Comparison of ENCODE assay signal across 16 cellular contexts in genomic region chr2:767440-767839, GRCh38.
DNase-seq lines count a peak whose midpoint lies in the region; ATAC-seq, FAIRE-seq and TF ChIP-seq lines count a peak whose summit lies in the region.
"Had no signal": no experiment of that assay in that cellular context is flagged by ENCODE, and none has a peak within 500 bp of the region (broad histone marks: within the 10 kb centered on the region; RNA-seq: fewer than 3 reads in every experiment).

No MANE protein-coding gene starts in this region.

- TF ChIP-seq EP300 in K562 (IDR thresholded peaks at IDR 0.05; ENCODE audit: low read length): no peak

- in situ Hi-C loops in K562 (cut with MboI): no loop called here

- FAIRE-seq in K562 (lab: Jason Lieb, UNC): no peak
- FAIRE-seq: HepG2, TTC549 had no signal

- TF ChIP-seq POLR2A in K562 (conservative IDR thresholded peaks at IDR 0.05): no peak

- no peaks in the 10 kb centered on the region for H3K9me3 ChIP-seq in K562 (replicated peaks; ENCODE audit: control insufficient read depth, insufficient read depth, low read depth, low read length)
- H3K9me3 ChIP-seq: body of pancreas had no signal

- no peak for ATAC-seq in activated T-cell treated with anti-CD3 and anti-CD28 coated beads, Interleukin-2, amount 50 U/mL, for 4 hours
- ATAC-seq in K562: peak; percentile 33; the same call in 1 of the 3 replicates
- no peak for ATAC-seq in HG03097 (IDR thresholded peaks at IDR 0.05; ENCODE audit: low FRiP score, unreplicated experiment)
- ATAC-seq: body of pancreas, HepG2, Right ventricle myocardium inferior had no signal

- peaks cover 6 to 53% of the 10 kb centered on the region in 2 experiments for H3K27me3 ChIP-seq in K562 (ENCODE audit: control insufficient read depth in 2 of 2, insufficient read depth in 2 of 2, low read length in 2 of 2)
- H3K27me3 ChIP-seq: body of pancreas had no signal

- no peak overlapping the region for H2AFZ ChIP-seq in K562 (ENCODE audit: low read depth, low read length)

- peaks cover 2% of the 10 kb centered on the region for H3K27me3 Mint-ChIP-seq in activated T-cell treated with anti-CD3 and anti-CD28 coated beads, Interleukin-2, amount 50 U/mL, for 4 hours (ENCODE audit: low read depth)

- H3K27ac ChIP-seq in K562 (ENCODE audit: extremely low read depth, low read depth, low read length): no peak overlapping the region
- H3K27ac ChIP-seq: body of pancreas had no signal

- no peak overlapping the region for H3K4me3 ChIP-seq in K562
- H3K4me3 ChIP-seq: body of pancreas had no signal

- no peaks in the 10 kb centered on the region for H3K4me1 ChIP-seq in K562 (replicated peaks in 1 of 2; ENCODE audit: control insufficient read depth in 2 of 2, insufficient read depth in 2 of 2, low read length in 2 of 2)
- H3K4me1 ChIP-seq: body of pancreas had no signal

- no peaks in the 10 kb centered on the region for H3K9me1 ChIP-seq in K562 (ENCODE audit: control insufficient read depth, insufficient read depth, low read length)

- no TSS peak for BruUV-seq in K562 (replicated peaks; lab: Mats Ljungman, UMichigan)

- no peak overlapping the region for H3K4me3 Mint-ChIP-seq in activated T-cell treated with anti-CD3 and anti-CD28 coated beads, Interleukin-2, amount 50 U/mL, for 4 hours
- H3K4me3 Mint-ChIP-seq: stimulated activated naive CD8-positive, alpha-beta T cell treated with anti-CD3 and anti-CD28 coated beads, Interleukin-15, Interleukin-2, amounts not matched to agents 100 ng/mL and 50 ng/mL, for 24 hours had no signal

- no peaks in the 10 kb centered on the region for H3K36me3 ChIP-seq in K562 (ENCODE audit: control insufficient read depth, insufficient read depth, low read length)

- no peak for TF ChIP-seq CTCF in K562 (IDR thresholded peaks at IDR 0.05 in 2 of 3, conservative IDR thresholded peaks at IDR 0.05 in 1 of 3; ENCODE audit: insufficient read depth in 2 of 3, low read depth in 1 of 3, low read length in 3 of 3)

- no peak overlapping the region for H3K9ac ChIP-seq in K562 (ENCODE audit: insufficient read depth in 1 of 2, low read depth in 2 of 2, low read length in 2 of 2)

- intact Hi-C loops in K562 (cut with micrococcal nuclease): no loop called here

- H3K4me2 ChIP-seq in K562 (ENCODE audit: insufficient read depth, low read length): no peak overlapping the region

- H3K4me1 Mint-ChIP-seq in activated T-cell treated with anti-CD3 and anti-CD28 coated beads, Interleukin-2, amount 50 U/mL, for 4 hours (ENCODE audit: low read depth): peaks cover 21% of the 10 kb centered on the region

- CTCF ChIA-PET in K562 (lab: Yijun Ruan, JAX; ENCODE audit: low intra/inter-chr PET ratio): no interaction called here

- WGBS in K562 (ENCODE audit: insufficient coverage, low coverage, missing lambda C conversion rate): 0% methylated on average over 9 of the region's 9 CpGs

- no peaks in the 10 kb centered on the region for H3K79me2 ChIP-seq in K562 (ENCODE audit: control insufficient read depth, insufficient read depth, low read length)

- DNase-seq in activated T-cell treated with anti-CD3 and anti-CD28 coated beads, Interleukin-2, amount 50 U/mL, for 48 hours: peak; percentile 21 to 31
- DNase-seq in activated T-cell treated with anti-CD3 and anti-CD28 coated beads, Interleukin-2, amount 50 U/mL, for 4 hours: no peak
- DNase-seq in NCI-H526 (lab: John Stamatoyannopoulos, UW): peak; percentile 10 to 69
- DNase-seq in K562 (ENCODE audit: extremely low read depth in 1 of 4, low spot score in 3 of 4): peak in 1 of 4 experiments; percentile 17
- peak; percentile 1 for DNase-seq in stimulated activated CD8-positive, alpha-beta memory T cell treated with anti-CD3 and anti-CD28 coated beads, Interleukin-7, amount 100 ng/mL, for 24 hours (ENCODE audit: low read depth)
- DNase-seq in RPMI8226: no peak
- DNase-seq in SIG-M5 treated with dmso at 0.1 percent for 504 hours (lab: John Stamatoyannopoulos, UW; ENCODE audit: unreplicated experiment): no peak
- DNase-seq: body of pancreas, DMS153, foreskin fibroblast, NCI-H1105 treated with DMSO at 0.1 percent for 48 hours had no signal

- H3K36me3 Mint-ChIP-seq in activated T-cell treated with anti-CD3 and anti-CD28 coated beads, Interleukin-2, amount 50 U/mL, for 4 hours (ENCODE audit: insufficient read depth): peaks cover 1% of the 10 kb centered on the region

- POLR2A ChIA-PET in K562 (lab: Yijun Ruan, JAX): no interaction called here

- 0 out of 2 replicates have a peak, but pooled peaks cover 4% of the 10 kb centered on the region for H4K20me1 ChIP-seq in K562 (replicated peaks; ENCODE audit: control insufficient read depth, insufficient read depth, low read length)

- peaks cover 5% of the 10 kb centered on the region for H3K9me3 Mint-ChIP-seq in activated T-cell treated with anti-CD3 and anti-CD28 coated beads, Interleukin-2, amount 50 U/mL, for 4 hours

- TF ChIP-seq RAD21 in K562 (CRISPR knock-in tag; conservative IDR thresholded peaks at IDR 0.05 in 1 of 2, IDR thresholded peaks at IDR 0.05 in 1 of 2): no peak

TF ChIP-seq in K562, 482 proteins besides CTCF, POLR2A, EP300 and RAD21:
- TF ChIP-seq USF2 (CRISPR knock-in tag; IDR thresholded peaks at IDR 0.05) (peak; percentile 63), ZNF668 (CRISPR knock-in tag; IDR thresholded peaks at IDR 0.05) (no peak)

Comparison
In these comparisons a context has a peak if more than half of its experiments do, and no peak if none do; other contexts are left out.
1. DNase-seq: peak in activated T-cell treated with anti-CD3 and anti-CD28 coated beads, Interleukin-2, amount 50 U/mL, for 48 hours (2 of 2), NCI-H526 (2 of 2) and stimulated activated CD8-positive, alpha-beta memory T cell treated with anti-CD3 and anti-CD28 coated beads, Interleukin-7, amount 100 ng/mL, for 24 hours (single experiment); none in activated T-cell treated with anti-CD3 and anti-CD28 coated beads, Interleukin-2, amount 50 U/mL, for 4 hours (single experiment), RPMI8226 (single experiment) and SIG-M5 treated with dmso at 0.1 percent for 504 hours (single experiment).